Comparison of ENCODE assay signal across 8 cellular contexts in genomic region chr12:124734224-124734788, GRCh38.
DNase-seq lines count a peak whose midpoint lies in the region; ATAC-seq and TF ChIP-seq lines count a peak whose summit lies in the region.

No MANE protein-coding gene starts in this region.

- peak overlapping the region; percentile 43 for H3K27ac Mint-ChIP-seq in neural crest cell (ENCODE audit: unreplicated experiment)
- no peak overlapping the region for H3K27ac Mint-ChIP-seq in activated naive CD4-positive, alpha-beta T cell treated with anti-CD3 and anti-CD28 coated beads, Interleukin-2, amount 10 ng/mL, durations not matched to agents 7 days and 5 days

- H3K27me3 ChIP-seq in dorsolateral prefrontal cortex = no peaks in the 10 kb centered on the region

- H3K4me3 Mint-ChIP-seq in neural crest cell = no peak overlapping the region
- no peak overlapping the region for H3K4me3 Mint-ChIP-seq in activated naive CD4-positive, alpha-beta T cell treated with anti-CD3 and anti-CD28 coated beads, Interleukin-2, amount 10 ng/mL, durations not matched to agents 7 days and 5 days

- CTCF ChIA-PET in activated naive CD4-positive, alpha-beta T cell treated with anti-CD3 and anti-CD28 coated beads, Interleukin-2, amount 10 ng/mL, durations not matched to agents 7 days and 5 days (lab: Charles Lee) = no interaction called here

- ATAC-seq in HG03175 (IDR thresholded peaks at IDR 0.05; ENCODE audit: unreplicated experiment) = no peak
- no peak for ATAC-seq in HG02970 (IDR thresholded peaks at IDR 0.05; ENCODE audit: low FRiP score, unreplicated experiment)

- no peak overlapping the region for H3K4me3 ChIP-seq in dorsolateral prefrontal cortex

- H3K4me1 Mint-ChIP-seq in neural crest cell = peaks cover 59% of the 10 kb centered on the region
- peaks cover 19% of the 10 kb centered on the region for H3K4me1 Mint-ChIP-seq in activated naive CD4-positive, alpha-beta T cell treated with anti-CD3 and anti-CD28 coated beads, Interleukin-2, amount 10 ng/mL, durations not matched to agents 7 days and 5 days

- no peaks in the 10 kb centered on the region for H3K9me3 Mint-ChIP-seq in neural crest cell
- H3K9me3 Mint-ChIP-seq in activated naive CD4-positive, alpha-beta T cell treated with anti-CD3 and anti-CD28 coated beads, Interleukin-2, amount 10 ng/mL, durations not matched to agents 7 days and 5 days = no peaks in the 10 kb centered on the region

- peak overlapping the region in 37 of 59 donors; percentile 1 to 77 (median 51) for H3K27ac ChIP-seq in dorsolateral prefrontal cortex

- TF ChIP-seq CTCF in dorsolateral prefrontal cortex (IDR thresholded peaks at IDR 0.05 in 54 of 56, conservative IDR thresholded peaks at IDR 0.05 in 2 of 56; ENCODE audit: low read depth in 1 of 56, partially characterized antibody in 56 of 56) (no peak), neural crest cell (conservative IDR thresholded peaks at IDR 0.05) (peak; percentile 44)

- H3K27me3 Mint-ChIP-seq in neural crest cell (ENCODE audit: low read depth) = peaks cover 60% of the 10 kb centered on the region
- H3K27me3 Mint-ChIP-seq in activated naive CD4-positive, alpha-beta T cell treated with anti-CD3 and anti-CD28 coated beads, Interleukin-2, amount 10 ng/mL, durations not matched to agents 7 days and 5 days = peaks cover 41% of the 10 kb centered on the region

- no peaks in the 10 kb centered on the region for H3K36me3 Mint-ChIP-seq in neural crest cell (ENCODE audit: low read depth)
- H3K36me3 Mint-ChIP-seq in activated naive CD4-positive, alpha-beta T cell treated with anti-CD3 and anti-CD28 coated beads, Interleukin-2, amount 10 ng/mL, durations not matched to agents 7 days and 5 days = no peaks in the 10 kb centered on the region

- intact Hi-C loops in dorsolateral prefrontal cortex (cut with DNase I) = no loop called here

- DNase-seq in GF-D8 (lab: John Stamatoyannopoulos, UW) = peak; percentile 78
- peak; percentile 40 for DNase-seq in NCI-H69 (lab: John Stamatoyannopoulos, UW)
- no peak for DNase-seq in dorsolateral prefrontal cortex
- DNase-seq in neural crest cell (ENCODE audit: low read depth, low spot score) = no peak
- no peak for DNase-seq in activated effector memory CD4-positive, alpha-beta T cell treated with anti-CD3 and anti-CD28 coated beads, Interleukin-2, amount 50 U/mL, for 16 hours
- no peak for DNase-seq in activated naive CD4-positive, alpha-beta T cell treated with anti-CD3 and anti-CD28 coated beads, Interleukin-2, amount 10 ng/mL, durations not matched to agents 7 days and 5 days

Comparison
In these comparisons a context has a peak if more than half of its experiments do, and no peak if none do; other contexts are left out.
1. DNase-seq: peak in GF-D8 (single experiment) and NCI-H69 (single experiment); none in dorsolateral prefrontal cortex (0 of 10), neural crest cell (single experiment), activated effector memory CD4-positive, alpha-beta T cell treated with anti-CD3 and anti-CD28 coated beads, Interleukin-2, amount 50 U/mL, for 16 hours (single experiment) and activated naive CD4-positive, alpha-beta T cell treated with anti-CD3 and anti-CD28 coated beads, Interleukin-2, amount 10 ng/mL, durations not matched to agents 7 days and 5 days (single experiment).